In the genomic region with DNA sequence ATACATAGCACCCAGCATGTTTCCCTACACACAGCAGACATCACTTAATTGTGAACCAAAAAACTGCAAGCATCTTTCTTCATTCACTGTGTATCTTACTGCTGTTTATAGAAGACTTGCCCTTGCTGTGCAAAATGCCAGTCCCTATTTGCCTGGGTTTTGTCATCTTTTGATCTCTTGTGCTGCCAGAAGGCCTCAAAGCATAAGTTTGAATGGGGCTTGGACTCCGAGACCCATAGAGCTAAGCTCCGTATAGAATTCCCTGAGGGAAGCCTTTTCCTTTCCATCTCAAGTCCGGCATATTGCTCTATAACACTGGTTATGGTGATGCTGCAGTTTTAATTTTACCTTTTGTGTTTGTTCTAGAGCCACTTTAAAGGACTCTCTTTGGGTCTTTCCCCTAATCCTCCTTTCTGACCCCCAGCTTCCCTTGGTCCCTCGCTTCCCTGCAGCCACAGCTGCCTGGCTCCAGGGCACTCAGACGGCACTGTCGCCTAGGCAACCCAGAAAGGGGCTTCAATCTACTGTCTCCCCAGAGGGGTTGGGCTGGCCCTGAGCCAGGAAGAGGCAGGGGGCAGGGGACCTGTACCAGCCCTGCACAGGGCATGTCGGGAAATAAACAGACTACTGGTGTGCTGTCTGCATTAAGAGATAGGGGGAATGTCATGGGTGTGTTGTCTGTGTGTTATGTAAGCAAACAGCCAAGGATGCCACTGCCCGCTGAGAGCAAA, we compare ENCODE assay signal across 14 cellular contexts.
DNase-seq lines count a peak whose midpoint lies in the region; TF ChIP-seq lines count a peak whose summit lies in the region.
"Had no signal": no experiment of that assay in that cellular context is flagged by ENCODE, and none has a peak within 500 bp of the region (broad histone marks: within the 10 kb centered on the region; RNA-seq: fewer than 3 reads in every experiment).

No MANE protein-coding gene starts in this region.

- H3K27ac ChIP-seq in hepatocyte (no peak overlapping the region), ascending aorta (no peak overlapping the region), mesenchymal stem cell (ENCODE audit: low read length, poor library complexity, severe bottlenecking) (no peak overlapping the region)
- H3K27ac ChIP-seq: GM23248, parathyroid adenoma had no signal

- H3K36me3 ChIP-seq in hepatocyte (replicated peaks; ENCODE audit: insufficient read depth, low read depth) (no peaks in the 10 kb centered on the region), ascending aorta (no peaks in the 10 kb centered on the region), mesenchymal stem cell (ENCODE audit: control insufficient read depth in 1 of 2, insufficient read depth in 2 of 2, low read depth in 1 of 2, low read length in 2 of 2) (no peaks in the 10 kb centered on the region)

- no peak for TF ChIP-seq CTCF in hepatocyte (IDR thresholded peaks at IDR 0.05; ENCODE audit: poor library complexity)
- TF ChIP-seq CTCF in ascending aorta (IDR thresholded peaks at IDR 0.05): no peak

- H2BK5ac ChIP-seq in mesenchymal stem cell (ENCODE audit: low read depth, low read length, poor library complexity, severe bottlenecking): no peak overlapping the region

- H3K36me3 Mint-ChIP-seq in immature natural killer cell: no peaks in the 10 kb centered on the region

- H4K8ac ChIP-seq in mesenchymal stem cell (ENCODE audit: low read length): no peak overlapping the region

- H3K9ac ChIP-seq in mesenchymal stem cell (ENCODE audit: low read length): no peak overlapping the region
- H3K9ac ChIP-seq: GM23248, parathyroid adenoma had no signal

- no peak overlapping the region for H2AK5ac ChIP-seq in mesenchymal stem cell (ENCODE audit: low read length, severe bottlenecking)

- H3K4me2 ChIP-seq in hepatocyte (no peak overlapping the region), mesenchymal stem cell (ENCODE audit: low read length, poor library complexity, severe bottlenecking) (no peak overlapping the region)

- H3K79me2 ChIP-seq in hepatocyte: no peaks in the 10 kb centered on the region
- H3K79me2 ChIP-seq: parathyroid adenoma had no signal

- no peaks in the 10 kb centered on the region for H3K4me1 ChIP-seq in hepatocyte (ENCODE audit: insufficient read depth)
- no peaks in the 10 kb centered on the region for H3K4me1 ChIP-seq in ascending aorta
- peaks cover 3% of the 10 kb centered on the region for H3K4me1 ChIP-seq in mesenchymal stem cell (ENCODE audit: control insufficient read depth, insufficient read depth, low read depth, low read length)
- H3K4me1 ChIP-seq: parathyroid adenoma had no signal

- no peak overlapping the region for H2BK12ac ChIP-seq in mesenchymal stem cell (ENCODE audit: low read length in 2 of 2)

- no peak overlapping the region for H3K27ac Mint-ChIP-seq in immature natural killer cell

- intact Hi-C loops in ascending aorta (cut with DNase I): no loop called here

- DNase-seq in COR-L47 (lab: John Stamatoyannopoulos, UW) (peak; percentile 96), NCI-H1417 treated with DMSO at 0.1 percent for 48 hours (lab: John Stamatoyannopoulos, UW) (peak; percentile 54), NCI-H526 treated with DMSO at 0.1 percent for 48 hours (lab: John Stamatoyannopoulos, UW) (peak; percentile 29), hepatocyte (ENCODE audit: low spot score) (peak; percentile 10), immature natural killer cell (no peak), ascending aorta (ENCODE audit: low spot score in 2 of 2) (no peak), mesenchymal stem cell (no peak)
- no peak for DNase-seq in stimulated activated CD8-positive, alpha-beta memory T cell treated with anti-CD3 and anti-CD28 coated beads, Interleukin-4, amount 100 ng/mL, for 48 hours
- DNase-seq: activated CD4-positive, alpha-beta T cell treated with anti-CD3 and anti-CD28 coated beads for 48 hours; activated T-cell treated with anti-CD3 and anti-CD28 coated beads, Interleukin-2, amount 50 U/mL, for 4 hours; GM23248; IMR-90; NCI-H2029 treated with DMSO at 0.1 percent for 48 hours had no signal

- H3K9me2 ChIP-seq in hepatocyte (replicated peaks; ENCODE audit: insufficient read depth): no peaks in the 10 kb centered on the region

- 59% methylated on average over 8 of the region's 8 CpGs for WGBS in hepatocyte (ENCODE audit: low lambda C conversion rate, missing lambda C conversion rate)
- 80% methylated on average over 7 of the region's 8 CpGs for WGBS in mesenchymal stem cell

- no peak overlapping the region for H4K91ac ChIP-seq in mesenchymal stem cell (ENCODE audit: low read length)

- H3K27me3 Mint-ChIP-seq in immature natural killer cell (ENCODE audit: low read depth in 3 of 3): peaks cover 0 to 3% (median 2%) of the 10 kb centered on the region in 3 donors

- no peak overlapping the region for H2BK120ac ChIP-seq in mesenchymal stem cell (ENCODE audit: low read depth, low read length)

- H3K27me3 ChIP-seq in hepatocyte (no peaks in the 10 kb centered on the region), ascending aorta (no peaks in the 10 kb centered on the region), mesenchymal stem cell (ENCODE audit: control insufficient read depth in 1 of 2, insufficient read depth in 1 of 2, low read length in 2 of 2) (peaks cover 4 to 16% of the 10 kb centered on the region in 2 experiments)

- H3K9me3 ChIP-seq in hepatocyte (ENCODE audit: low read depth): no peaks in the 10 kb centered on the region
- no peaks in the 10 kb centered on the region for H3K9me3 ChIP-seq in ascending aorta
- H3K9me3 ChIP-seq in mesenchymal stem cell (ENCODE audit: control insufficient read depth, low read length): no peaks in the 10 kb centered on the region

- no peak overlapping the region for H3K18ac ChIP-seq in mesenchymal stem cell (ENCODE audit: low read depth in 1 of 2, low read length in 2 of 2)

- no peak overlapping the region for H3K4me3 Mint-ChIP-seq in immature natural killer cell
- H3K4me3 Mint-ChIP-seq: activated T-cell treated with anti-CD3 and anti-CD28 coated beads, Interleukin-2, amount 50 U/mL, for 4 hours had no signal

- no peaks in the 10 kb centered on the region for H4K20me1 ChIP-seq in hepatocyte (ENCODE audit: insufficient read depth, poor library complexity, severe bottlenecking)

- H3K4me3 ChIP-seq in hepatocyte (no peak overlapping the region), ascending aorta (no peak overlapping the region), mesenchymal stem cell (ENCODE audit: insufficient read depth in 1 of 2, low read depth in 1 of 2, low read length in 2 of 2) (no peak overlapping the region)
- H3K4me3 ChIP-seq: GM23248 had no signal

- H2AFZ ChIP-seq in hepatocyte (no peak overlapping the region), mesenchymal stem cell (ENCODE audit: low read depth, low read length) (no peak overlapping the region)
- H2AFZ ChIP-seq: GM23248, parathyroid adenoma had no signal

- H3K4me1 Mint-ChIP-seq in immature natural killer cell: peaks cover 11 to 13% of the 10 kb centered on the region in 2 donors

- H3K9me3 Mint-ChIP-seq in immature natural killer cell: no peaks in the 10 kb centered on the region
- H3K9me3 Mint-ChIP-seq: activated T-cell treated with anti-CD3 and anti-CD28 coated beads, Interleukin-2, amount 50 U/mL, for 4 hours had no signal

- no peak overlapping the region for H2BK15ac ChIP-seq in mesenchymal stem cell (ENCODE audit: low read depth, poor library complexity, severe bottlenecking)

- H3K14ac ChIP-seq in mesenchymal stem cell (ENCODE audit: low read length in 2 of 2): no peak overlapping the region

- no peak overlapping the region for H3K4ac ChIP-seq in mesenchymal stem cell (ENCODE audit: low read depth in 1 of 2, low read length in 2 of 2)

- H3K23ac ChIP-seq in mesenchymal stem cell (ENCODE audit: low read length in 2 of 2): no peak overlapping the region

- no peaks in the 10 kb centered on the region for H3K79me1 ChIP-seq in mesenchymal stem cell (replicated peaks; ENCODE audit: low read length, poor library complexity, severe bottlenecking)

Comparison
In these comparisons a context has a peak if more than half of its experiments do, and no peak if none do; other contexts are left out.
1. DNase-seq: peak in COR-L47 (single experiment), NCI-H1417 treated with DMSO at 0.1 percent for 48 hours (single experiment), NCI-H526 treated with DMSO at 0.1 percent for 48 hours (single experiment) and hepatocyte (single experiment); none in immature natural killer cell (0 of 3), ascending aorta (0 of 2), mesenchymal stem cell (single experiment) and stimulated activated CD8-positive, alpha-beta memory T cell treated with anti-CD3 and anti-CD28 coated beads, Interleukin-4, amount 100 ng/mL, for 48 hours (single experiment).